ENCODE assay signal across 12 cellular contexts in genomic region chr6:157613011-157613522, GRCh38.
DNase-seq lines count a peak whose midpoint lies in the region; ATAC-seq and TF ChIP-seq lines count a peak whose summit lies in the region.
"Had no signal": no experiment of that assay in that cellular context is flagged by ENCODE, and none has a peak within 500 bp of the region (broad histone marks: within the 10 kb centered on the region; RNA-seq: fewer than 3 reads in every experiment).

No MANE protein-coding gene starts in this region.

- no peak for TF ChIP-seq CTCF in activated CD8-positive, alpha-beta T cell treated with anti-CD3 and anti-CD28 coated beads for 36 hours (IDR thresholded peaks at IDR 0.05)
- TF ChIP-seq CTCF in SK-N-SH (IDR thresholded peaks at IDR 0.05) (no peak), vagina (IDR thresholded peaks at IDR 0.05) (no peak), MM.1S (IDR thresholded peaks at IDR 0.05; ENCODE audit: low read length) (no peak)

- peak; percentile 39 for ATAC-seq in activated CD8-positive, alpha-beta T cell treated with anti-CD3 and anti-CD28 coated beads for 36 hours
- ATAC-seq in activated CD8-positive, alpha-beta T cell treated with anti-CD3 and anti-CD28 coated beads, Interleukin-2, amount 10 ng/mL, durations not matched to agents 7 days and 5 days = no peak
- ATAC-seq in HG03571 (IDR thresholded peaks at IDR 0.05; ENCODE audit: unreplicated experiment) = no peak

- no peak overlapping the region; the same call in 1 of the 2 replicates for H2AFZ ChIP-seq in SK-N-SH (ENCODE audit: low read depth)
- no peak overlapping the region for H2AFZ ChIP-seq in MM.1S (ENCODE audit: low read length)

- no peak overlapping the region for H3K4me3 Mint-ChIP-seq in activated CD8-positive, alpha-beta T cell treated with anti-CD3 and anti-CD28 coated beads for 36 hours
- H3K4me3 Mint-ChIP-seq in activated CD8-positive, alpha-beta T cell treated with anti-CD3 and anti-CD28 coated beads, Interleukin-2, amount 10 ng/mL, durations not matched to agents 7 days and 5 days = no peak overlapping the region

- 13% methylated on average over 7 of the region's 7 CpGs for WGBS in SK-N-SH (ENCODE audit: low lambda C conversion rate)

- H3F3A ChIP-seq in SK-N-SH (replicated peaks; ENCODE audit: insufficient read depth) = peaks cover 9% of the 10 kb centered on the region
- no peaks in the 10 kb centered on the region for H3F3A ChIP-seq in MM.1S (ENCODE audit: insufficient read depth, low read length)

- H3K36me3 ChIP-seq in SK-N-SH (replicated peaks in 1 of 2; ENCODE audit: control insufficient read depth in 1 of 2, insufficient read depth in 2 of 2, low read length in 1 of 2) (no peaks in the 10 kb centered on the region), vagina (no peaks in the 10 kb centered on the region), MM.1S (replicated peaks; ENCODE audit: insufficient read depth, low read length) (no peaks in the 10 kb centered on the region)
- H3K36me3 ChIP-seq: thoracic aorta had no signal

- intact Hi-C loops in activated CD8-positive, alpha-beta T cell treated with anti-CD3 and anti-CD28 coated beads for 36 hours (cut with micrococcal nuclease) = no loop called here
- intact Hi-C loops in vagina (cut with DNase I) = no loop called here

- no peaks in the 10 kb centered on the region for H3K4me1 ChIP-seq in SK-N-SH (ENCODE audit: control insufficient read depth in 1 of 2, insufficient read depth in 2 of 2, low read depth in 1 of 2, low read length in 1 of 2)
- peaks cover 24% of the 10 kb centered on the region for H3K4me1 ChIP-seq in vagina
- H3K4me1 ChIP-seq in MM.1S (ENCODE audit: low read length) = no peaks in the 10 kb centered on the region

- H4K20me1 ChIP-seq in SK-N-SH (ENCODE audit: insufficient read depth) (no peaks in the 10 kb centered on the region), MM.1S (ENCODE audit: insufficient read depth, low read length) (no peaks in the 10 kb centered on the region)

- CTCF ChIA-PET in activated CD8-positive, alpha-beta T cell treated with anti-CD3 and anti-CD28 coated beads for 36 hours (lab: Charles Lee) = interaction anchor here (0.9 kb wide), 1 partner anchor 12 kb away, joined by 3 read pairs; no protein-coding TSS in a partner anchor
- CTCF ChIA-PET in activated CD8-positive, alpha-beta T cell treated with anti-CD3 and anti-CD28 coated beads, Interleukin-2, amount 10 ng/mL, durations not matched to agents 7 days and 5 days (lab: Charles Lee) = interaction anchor here (1.0 to 3.0 kb wide), 5 partner anchors 54 to 298 kb away, joined by 3 to 19 read pairs (median 3); no protein-coding TSS in a partner anchor
- CTCF ChIA-PET in SK-N-SH (lab: Yijun Ruan, JAX) = interaction anchor here (1.5 to 1.8 kb wide), 2 partner anchors 54 to 55 kb away, joined by 5 to 6 read pairs; no protein-coding TSS in a partner anchor

- H3K9me2 ChIP-seq in SK-N-SH = no peaks in the 10 kb centered on the region
- no peaks in the 10 kb centered on the region for H3K9me2 ChIP-seq in MM.1S (replicated peaks; ENCODE audit: insufficient read depth, low read length)

- no peaks in the 10 kb centered on the region for H3K27me3 Mint-ChIP-seq in activated CD8-positive, alpha-beta T cell treated with anti-CD3 and anti-CD28 coated beads for 36 hours
- no peaks in the 10 kb centered on the region for H3K27me3 Mint-ChIP-seq in activated CD8-positive, alpha-beta T cell treated with anti-CD3 and anti-CD28 coated beads, Interleukin-2, amount 10 ng/mL, durations not matched to agents 7 days and 5 days (ENCODE audit: low read depth)

- H3K36me3 Mint-ChIP-seq in activated CD8-positive, alpha-beta T cell treated with anti-CD3 and anti-CD28 coated beads for 36 hours (ENCODE audit: low read depth) = no peaks in the 10 kb centered on the region
- H3K36me3 Mint-ChIP-seq in activated CD8-positive, alpha-beta T cell treated with anti-CD3 and anti-CD28 coated beads, Interleukin-2, amount 10 ng/mL, durations not matched to agents 7 days and 5 days (ENCODE audit: low read depth) = no peaks in the 10 kb centered on the region

- H3K4me3 ChIP-seq in SK-N-SH (ENCODE audit: low read depth in 2 of 2, low read length in 1 of 2) = no peak overlapping the region
- no peak overlapping the region for H3K4me3 ChIP-seq in vagina
- H3K4me3 ChIP-seq in MM.1S (ENCODE audit: low read length) = no peak overlapping the region
- H3K4me3 ChIP-seq: thoracic aorta had no signal

- no peaks in the 10 kb centered on the region for H3K4me1 Mint-ChIP-seq in activated CD8-positive, alpha-beta T cell treated with anti-CD3 and anti-CD28 coated beads for 36 hours (ENCODE audit: low read depth)
- H3K4me1 Mint-ChIP-seq in activated CD8-positive, alpha-beta T cell treated with anti-CD3 and anti-CD28 coated beads, Interleukin-2, amount 10 ng/mL, durations not matched to agents 7 days and 5 days (ENCODE audit: low read depth) = no peaks in the 10 kb centered on the region

- POLR2A ChIA-PET in activated CD8-positive, alpha-beta T cell treated with anti-CD3 and anti-CD28 coated beads for 36 hours (lab: Charles Lee) = interaction anchor here (0.7 to 1.6 kb wide), 3 partner anchors 10 to 44 kb away, joined by 3 read pairs; no protein-coding TSS in a partner anchor
- POLR2A ChIA-PET in activated CD8-positive, alpha-beta T cell treated with anti-CD3 and anti-CD28 coated beads, Interleukin-2, amount 10 ng/mL, durations not matched to agents 7 days and 5 days (lab: Charles Lee) = interaction anchor here (0.5 to 0.7 kb wide), 2 partner anchors 9 to 253 kb away, joined by 4 to 5 read pairs; no protein-coding TSS in a partner anchor
- POLR2A ChIA-PET in SK-N-SH (lab: Yijun Ruan, JAX) = no interaction called here

- 0 out of 4 replicates have a peak, but pooled peaks of 1 of the 2 experiments have one; percentile 7 for TF ChIP-seq EP300 in SK-N-SH (IDR thresholded peaks at IDR 0.05; ENCODE audit: borderline replicate concordance in 1 of 2, low read depth in 1 of 2, low read length in 1 of 2)

- H3K27me3 ChIP-seq in SK-N-SH (ENCODE audit: insufficient read depth) (no peaks in the 10 kb centered on the region), vagina (no peaks in the 10 kb centered on the region), MM.1S (replicated peaks; ENCODE audit: insufficient read depth, low read length) (no peaks in the 10 kb centered on the region)

- no peak for TF ChIP-seq RAD21 in SK-N-SH (IDR thresholded peaks at IDR 0.05; ENCODE audit: low read length)

- H3K4me2 ChIP-seq in SK-N-SH (peak overlapping the region; percentile 60; the same call in 1 of the 2 replicates), MM.1S (ENCODE audit: low read depth, low read length) (no peak overlapping the region)

- TF ChIP-seq POLR2A in vagina (IDR thresholded peaks at IDR 0.05) = no peak

- no peaks in the 10 kb centered on the region for H3K9me3 ChIP-seq in SK-N-SH
- no peaks in the 10 kb centered on the region for H3K9me3 ChIP-seq in vagina
- H3K9me3 ChIP-seq in MM.1S (replicated peaks; ENCODE audit: insufficient read depth, low read length) = no peaks in the 10 kb centered on the region
- H3K9me3 ChIP-seq: thoracic aorta had no signal

- peak overlapping the region in 1 of 2 experiments; percentile 80; a peak in 2 of 4 replicates for H3K27ac ChIP-seq in SK-N-SH (ENCODE audit: low read depth in 2 of 2, low read length in 1 of 2)
- H3K27ac ChIP-seq in vagina = peak overlapping the region; percentile 38
- no peak overlapping the region for H3K27ac ChIP-seq in MM.1S (ENCODE audit: low read length)
- H3K27ac ChIP-seq: thoracic aorta had no signal

- H3K9me3 Mint-ChIP-seq in activated CD8-positive, alpha-beta T cell treated with anti-CD3 and anti-CD28 coated beads for 36 hours = no peaks in the 10 kb centered on the region
- H3K9me3 Mint-ChIP-seq in activated CD8-positive, alpha-beta T cell treated with anti-CD3 and anti-CD28 coated beads, Interleukin-2, amount 10 ng/mL, durations not matched to agents 7 days and 5 days (ENCODE audit: insufficient read depth) = no peaks in the 10 kb centered on the region

- H3K79me2 ChIP-seq in SK-N-SH (ENCODE audit: insufficient read depth) (no peaks in the 10 kb centered on the region), MM.1S (ENCODE audit: low read length) (no peaks in the 10 kb centered on the region)

- no peak for DNase-seq in activated CD8-positive, alpha-beta T cell treated with anti-CD3 and anti-CD28 coated beads for 36 hours
- DNase-seq in activated CD8-positive, alpha-beta T cell treated with anti-CD3 and anti-CD28 coated beads, Interleukin-2, amount 10 ng/mL, durations not matched to agents 7 days and 5 days = no peak
- DNase-seq in SK-N-SH (no peak), fibroblast of the conjunctiva (ENCODE audit: low read depth) (peak; percentile 68), vagina (ENCODE audit: extremely low spot score in 2 of 2) (no peak), MM.1S (no peak)
- no peak for DNase-seq in activated effector memory CD4-positive, alpha-beta T cell treated with anti-CD3 and anti-CD28 coated beads, Interleukin-2, amount 50 U/mL, for 16 hours
- DNase-seq: 8988T, anterior cingulate cortex, NCI-H1105 treated with DMSO at 0.1 percent for 48 hours had no signal

- H3K27ac Mint-ChIP-seq in activated CD8-positive, alpha-beta T cell treated with anti-CD3 and anti-CD28 coated beads for 36 hours = no peak overlapping the region
- no peak overlapping the region for H3K27ac Mint-ChIP-seq in activated CD8-positive, alpha-beta T cell treated with anti-CD3 and anti-CD28 coated beads, Interleukin-2, amount 10 ng/mL, durations not matched to agents 7 days and 5 days

- peak overlapping the region; percentile 35; the same call in 1 of the 2 replicates for H3K9ac ChIP-seq in SK-N-SH
- H3K9ac ChIP-seq in MM.1S (ENCODE audit: low read length) = no peak overlapping the region

TF ChIP-seq in SK-N-SH, 30 proteins besides CTCF, POLR2A, EP300 and RAD21 (continues in another document):
- peak; percentile 13; the same call in 1 of the 2 replicates for TF ChIP-seq RXRA (IDR thresholded peaks at IDR 0.05; ENCODE audit: borderline replicate concordance, low read depth)
- peak; percentile 93 for TF ChIP-seq MAX (IDR thresholded peaks at IDR 0.05; ENCODE audit: low read depth)
- 0 out of 2 replicates have a peak, but pooled peaks have one; percentile 22 for TF ChIP-seq JUND (IDR thresholded peaks at IDR 0.05)
- TF ChIP-seq PBX3 (IDR thresholded peaks at IDR 0.05) = peak; percentile 43
- no peak for TF ChIP-seq TAF1 (IDR thresholded peaks at IDR 0.05; ENCODE audit: borderline replicate concordance, low read depth, low read length)
- no peak for TF ChIP-seq SMC3 (IDR thresholded peaks at IDR 0.05; ENCODE audit: low read depth, low read length)
